In genomic region chr3:48983096-48983495, GRCh38 we compare ENCODE assay signal across 22 cellular contexts. TPM values are rescaled to one million over a fixed set of nuclear protein-coding genes. Genes with fewer than 3 reads are reported as not detected.
DNase-seq lines count a peak whose midpoint lies in the region; ATAC-seq and TF ChIP-seq lines count a peak whose summit lies in the region.
"Had no signal": no experiment of that assay in that cellular context is flagged by ENCODE, and none has a peak within 500 bp of the region (broad histone marks: within the 10 kb centered on the region; RNA-seq: fewer than 3 reads in every experiment).

No MANE protein-coding gene starts in this region.

- peak overlapping the region; percentile 57 for H3K27ac ChIP-seq in cardiac muscle cell
- no peak overlapping the region for H3K27ac ChIP-seq in right atrium auricular region
- H3K27ac ChIP-seq in mesenchymal stem cell (ENCODE audit: low read length, poor library complexity, severe bottlenecking): no peak overlapping the region
- no peak overlapping the region for H3K27ac ChIP-seq in psoas muscle
- H3K27ac ChIP-seq: 22Rv1, GM23248 had no signal

- H3K9ac ChIP-seq in mesenchymal stem cell (ENCODE audit: low read length): no peak overlapping the region
- H3K9ac ChIP-seq: GM23248 had no signal

- CTCF ChIA-PET in activated CD4-positive, alpha-beta T cell treated with anti-CD3 and anti-CD28 coated beads for 36 hours (lab: Charles Lee): interaction anchor here (1.3 kb wide), 1 partner anchor 13 kb away, joined by 3 read pairs; no protein-coding TSS in a partner anchor
- CTCF ChIA-PET in WTC11 (lab: Charles Lee): interaction anchor here (0.6 kb wide), 1 partner anchor 44 kb away, joined by 3 read pairs; no protein-coding TSS in a partner anchor

- H4K8ac ChIP-seq in mesenchymal stem cell (ENCODE audit: low read length): peak overlapping the region; percentile 19

- H3K36me3 ChIP-seq in cardiac muscle cell (peaks cover 36% of the 10 kb centered on the region), right atrium auricular region (peaks cover 77% of the 10 kb centered on the region), mesenchymal stem cell (ENCODE audit: control insufficient read depth in 1 of 2, insufficient read depth in 2 of 2, low read depth in 1 of 2, low read length in 2 of 2) (peaks cover 69 to 81% of the 10 kb centered on the region in 2 experiments), psoas muscle (ENCODE audit: insufficient read depth in 1 of 2, low read depth in 1 of 2) (peaks cover 8 to 88% of the 10 kb centered on the region in 2 donors)

- peaks cover 33% of the 10 kb centered on the region for H3K79me1 ChIP-seq in mesenchymal stem cell (replicated peaks; ENCODE audit: low read length, poor library complexity, severe bottlenecking)

- H3K9me3 ChIP-seq in cardiac muscle cell (ENCODE audit: low read depth): no peaks in the 10 kb centered on the region
- no peaks in the 10 kb centered on the region for H3K9me3 ChIP-seq in right atrium auricular region
- no peaks in the 10 kb centered on the region for H3K9me3 ChIP-seq in mesenchymal stem cell (ENCODE audit: control insufficient read depth, low read length)
- H3K9me3 ChIP-seq in psoas muscle: no peaks in the 10 kb centered on the region

- ATAC-seq in activated CD4-positive, alpha-beta T cell treated with anti-CD3 and anti-CD28 coated beads for 36 hours: no peak
- no peak for ATAC-seq in stimulated activated naive B cell treated with anti-CD40 and anti-IgM and Interleukin-4, amounts not matched to agents 10 μg/mL and 1 μg/mL and 100 μg/mL, for 72 hours (replicated peaks)
- no peak for ATAC-seq in WTC11
- ATAC-seq in psoas muscle: no peak
- ATAC-seq: HCT116, PC-3 had no signal

- H2AFZ ChIP-seq in mesenchymal stem cell (ENCODE audit: low read depth, low read length): no peak overlapping the region
- H2AFZ ChIP-seq: GM23248 had no signal

- 96% methylated on average over 4 of the region's 4 CpGs for WGBS in mesenchymal stem cell
- WGBS in psoas muscle, 3 donors: 89 to 97% (median 95%) methylated on average over 4 of the region's 4 CpGs

- no peak for TF ChIP-seq CTCF in cardiac muscle cell (IDR thresholded peaks at IDR 0.05; ENCODE audit: low read depth, low read length)
- TF ChIP-seq CTCF in right atrium auricular region (IDR thresholded peaks at IDR 0.05): no peak
- no peak for TF ChIP-seq CTCF in WTC11 (IDR thresholded peaks at IDR 0.05)
- no peak for TF ChIP-seq CTCF in psoas muscle (IDR thresholded peaks at IDR 0.05)

- no peaks in the 10 kb centered on the region for H3K9me3 Mint-ChIP-seq in activated CD4-positive, alpha-beta T cell treated with anti-CD3 and anti-CD28 coated beads for 36 hours (ENCODE audit: low read depth)
- no peaks in the 10 kb centered on the region for H3K9me3 Mint-ChIP-seq in stimulated activated naive B cell treated with anti-CD40 and anti-IgM and Interleukin-4, amounts not matched to agents 10 μg/mL and 1 μg/mL and 100 μg/mL, for 72 hours
- no peaks in the 10 kb centered on the region for H3K9me3 Mint-ChIP-seq in WTC11

- H3K36me3 Mint-ChIP-seq in activated CD4-positive, alpha-beta T cell treated with anti-CD3 and anti-CD28 coated beads for 36 hours (ENCODE audit: low read depth): peaks cover 32% of the 10 kb centered on the region
- H3K36me3 Mint-ChIP-seq in stimulated activated naive B cell treated with anti-CD40 and anti-IgM and Interleukin-4, amounts not matched to agents 10 μg/mL and 1 μg/mL and 100 μg/mL, for 72 hours: peaks cover 27 to 60% of the 10 kb centered on the region in 2 donors
- H3K36me3 Mint-ChIP-seq in WTC11: peaks cover 40% of the 10 kb centered on the region

- POLR2A ChIA-PET in activated CD4-positive, alpha-beta T cell treated with anti-CD3 and anti-CD28 coated beads for 36 hours (lab: Charles Lee): no interaction called here
- POLR2A ChIA-PET in WTC11 (lab: Charles Lee): no interaction called here

- intact Hi-C loops in activated CD4-positive, alpha-beta T cell treated with anti-CD3 and anti-CD28 coated beads for 36 hours (cut with DNase I, micrococcal nuclease): no loop called here
- intact Hi-C loops in psoas muscle (cut with DNase I): no loop called here

- H3K27ac Mint-ChIP-seq in activated CD4-positive, alpha-beta T cell treated with anti-CD3 and anti-CD28 coated beads for 36 hours: peak overlapping the region; percentile 8
- peak overlapping the region; percentile 14 for H3K27ac Mint-ChIP-seq in stimulated activated naive B cell treated with anti-CD40 and anti-IgM and Interleukin-4, amounts not matched to agents 10 μg/mL and 1 μg/mL and 100 μg/mL, for 72 hours
- no peak overlapping the region for H3K27ac Mint-ChIP-seq in WTC11

- H2BK12ac ChIP-seq in mesenchymal stem cell (ENCODE audit: low read length in 2 of 2): no peak overlapping the region

- H3K4me3 Mint-ChIP-seq in activated CD4-positive, alpha-beta T cell treated with anti-CD3 and anti-CD28 coated beads for 36 hours: no peak overlapping the region
- no peak overlapping the region for H3K4me3 Mint-ChIP-seq in stimulated activated naive B cell treated with anti-CD40 and anti-IgM and Interleukin-4, amounts not matched to agents 10 μg/mL and 1 μg/mL and 100 μg/mL, for 72 hours
- H3K4me3 Mint-ChIP-seq in WTC11: no peak overlapping the region

- no peaks in the 10 kb centered on the region for H3K4me1 ChIP-seq in cardiac muscle cell (ENCODE audit: low read depth)
- no peaks in the 10 kb centered on the region for H3K4me1 ChIP-seq in right atrium auricular region
- H3K4me1 ChIP-seq in mesenchymal stem cell (ENCODE audit: control insufficient read depth, insufficient read depth, low read depth, low read length): peaks cover 8% of the 10 kb centered on the region
- H3K4me1 ChIP-seq in psoas muscle: no peaks in the 10 kb centered on the region

- H2BK120ac ChIP-seq in mesenchymal stem cell (ENCODE audit: low read depth, low read length): no peak overlapping the region

- H2BK5ac ChIP-seq in mesenchymal stem cell (ENCODE audit: low read depth, low read length, poor library complexity, severe bottlenecking): no peak overlapping the region

- H3K4me3 ChIP-seq in cardiac muscle cell (no peak overlapping the region), right atrium auricular region (no peak overlapping the region), mesenchymal stem cell (ENCODE audit: insufficient read depth in 1 of 2, low read depth in 1 of 2, low read length in 2 of 2) (no peak overlapping the region), psoas muscle (no peak overlapping the region)
- H3K4me3 ChIP-seq: GM23248 had no signal

- no peak overlapping the region for H3K23ac ChIP-seq in mesenchymal stem cell (ENCODE audit: low read length in 2 of 2)

- H3K18ac ChIP-seq in mesenchymal stem cell (ENCODE audit: low read depth in 1 of 2, low read length in 2 of 2): no peak overlapping the region

- no peak overlapping the region for H2BK15ac ChIP-seq in mesenchymal stem cell (ENCODE audit: low read depth, poor library complexity, severe bottlenecking)

- H3K4ac ChIP-seq in mesenchymal stem cell (ENCODE audit: low read depth in 1 of 2, low read length in 2 of 2): no peak overlapping the region

- no peak overlapping the region for H3K4me2 ChIP-seq in mesenchymal stem cell (ENCODE audit: low read length, poor library complexity, severe bottlenecking)

- DNase-seq in activated CD4-positive, alpha-beta T cell treated with anti-CD3 and anti-CD28 coated beads for 36 hours: no peak
- no peak for DNase-seq in activated CD4-positive, alpha-beta T cell treated with anti-CD3 and anti-CD28 coated beads for 1 hour
- DNase-seq in cardiac muscle cell (ENCODE audit: low read depth in 1 of 2, low spot score in 1 of 2) (no peak), right atrium auricular region (ENCODE audit: low spot score) (no peak), mesenchymal stem cell (no peak), WTC11 (ENCODE audit: low spot score) (no peak), psoas muscle (no peak)
- DNase-seq in stimulated activated naive B cell treated with anti-CD40 and anti-IgM and Interleukin-4, amounts not matched to agents 10 μg/mL and 1 μg/mL and 100 μg/mL, for 72 hours: no peak
- DNase-seq: DMS153, GDM1, GM23248, Kasumi-1, MM.1S, NCI-H1092, NCI-H1436 treated with DMSO at 0.1 percent for 48 hours, NCI-H2029, NCI-H345, NCI-H526, PC-3, RPMI8226 had no signal

- no peak overlapping the region for H2AK5ac ChIP-seq in mesenchymal stem cell (ENCODE audit: low read length, severe bottlenecking)

- peaks cover 5% of the 10 kb centered on the region for H3K4me1 Mint-ChIP-seq in activated CD4-positive, alpha-beta T cell treated with anti-CD3 and anti-CD28 coated beads for 36 hours
- H3K4me1 Mint-ChIP-seq in stimulated activated naive B cell treated with anti-CD40 and anti-IgM and Interleukin-4, amounts not matched to agents 10 μg/mL and 1 μg/mL and 100 μg/mL, for 72 hours: peaks cover 5 to 6% of the 10 kb centered on the region in 2 donors
- H3K4me1 Mint-ChIP-seq in WTC11: peaks cover 4% of the 10 kb centered on the region

- H3K27me3 Mint-ChIP-seq in activated CD4-positive, alpha-beta T cell treated with anti-CD3 and anti-CD28 coated beads for 36 hours: no peaks in the 10 kb centered on the region
- H3K27me3 Mint-ChIP-seq in stimulated activated naive B cell treated with anti-CD40 and anti-IgM and Interleukin-4, amounts not matched to agents 10 μg/mL and 1 μg/mL and 100 μg/mL, for 72 hours: no peaks in the 10 kb centered on the region
- no peaks in the 10 kb centered on the region for H3K27me3 Mint-ChIP-seq in WTC11 (ENCODE audit: low read depth)

- H4K91ac ChIP-seq in mesenchymal stem cell (ENCODE audit: low read length): no peak overlapping the region

- no peak overlapping the region for H3K14ac ChIP-seq in mesenchymal stem cell (ENCODE audit: low read length in 2 of 2)

- H3K27me3 ChIP-seq in cardiac muscle cell (no peaks in the 10 kb centered on the region), right atrium auricular region (no peaks in the 10 kb centered on the region), mesenchymal stem cell (ENCODE audit: control insufficient read depth in 1 of 2, insufficient read depth in 1 of 2, low read length in 2 of 2) (no peaks in the 10 kb centered on the region), psoas muscle (ENCODE audit: insufficient read depth in 3 of 3, low read length in 2 of 3) (no peaks in the 10 kb centered on the region)

RNA-seq across cellular contexts. Expression of gene P4HTM, which starts 6.9 kb away (rescaled TPM):
- 10 to 100 TPM; 25.7 to 30.4 TPM for total RNA-seq in activated CD4-positive, alpha-beta T cell treated with anti-CD3 and anti-CD28 coated beads for 36 hours
- total RNA-seq in cardiac muscle cell: 63.3 and 76.5 TPM in 2 replicates
- 60.4 and 84.7 TPM in 2 replicates for polyA plus RNA-seq in cardiac muscle cell
- total RNA-seq in right atrium auricular region: 10 to 100 TPM; 40.5 to 45.4 TPM
- 19.1 TPM for polyA plus RNA-seq in mesenchymal stem cell (2013, experiment 1 of 2)
- 19.3 TPM for polyA plus RNA-seq in mesenchymal stem cell (2013, experiment 2 of 2)
- total RNA-seq in WTC11 (2021): 21.9 to 28.8 TPM (median 28.2 TPM) in 3 replicates
- 10 to 100 TPM; 11.1 to 17.0 (median 13.7) TPM for total RNA-seq in psoas muscle
- polyA plus RNA-seq in psoas muscle: 1 to 10 TPM; 4.1 to 8.7 (median 8.5) TPM

RNA-seq across cellular contexts. Expression of gene WDR6, which starts 24.1 kb away (rescaled TPM):
- total RNA-seq in activated CD4-positive, alpha-beta T cell treated with anti-CD3 and anti-CD28 coated beads for 36 hours: 100 to 1,000 TPM; 109 to 127 TPM
- total RNA-seq in cardiac muscle cell: 176 and 223 TPM in 2 replicates
- 276 and 277 TPM in 2 replicates for polyA plus RNA-seq in cardiac muscle cell
- total RNA-seq in right atrium auricular region: 10 to 100 TPM; 51.2 to 71.1 TPM
- 54.8 TPM for polyA plus RNA-seq in mesenchymal stem cell (2013, experiment 1 of 2)
- 51.7 TPM for polyA plus RNA-seq in mesenchymal stem cell (2013, experiment 2 of 2)
- total RNA-seq in WTC11 (2021): 204 to 213 TPM (median 209 TPM) in 3 replicates
- 10 to 100 TPM; 55.1 to 65.7 (median 59.6) TPM for total RNA-seq in psoas muscle
- 10 to 100 TPM; 30.5 to 49.5 (median 46.9) TPM for polyA plus RNA-seq in psoas muscle

RNA-seq across cellular contexts. Expression of gene DALRD3, which starts 35.3 kb away (rescaled TPM):
- 10 to 100 TPM; 25.8 to 26.0 TPM for total RNA-seq in activated CD4-positive, alpha-beta T cell treated with anti-CD3 and anti-CD28 coated beads for 36 hours
- total RNA-seq in cardiac muscle cell (78.0 and 81.0 TPM in 2 replicates), right atrium auricular region (10 to 100 TPM in 1 of 2 donors, 1 to 10 TPM in 1; 9.5 to 11.8 TPM), WTC11 (2021) (38.8 to 41.4 TPM (median 39.6 TPM) in 3 replicates), psoas muscle (10 to 100 TPM in 1 of 4 donors, 1 to 10 TPM in 3; 7.5 to 10.4 (median 9.1) TPM)
- polyA plus RNA-seq in cardiac muscle cell (54.6 and 96.2 TPM in 2 replicates), psoas muscle (10 to 100 TPM; 11.0 to 19.9 (median 13.4) TPM)
- 35.4 TPM for polyA plus RNA-seq in mesenchymal stem cell (2013, experiment 1 of 2)
- 34.8 TPM for polyA plus RNA-seq in mesenchymal stem cell (2013, experiment 2 of 2)

RNA-seq across cellular contexts. Expression of gene NDUFAF3, which starts 38.8 kb away (rescaled TPM):
- total RNA-seq in activated CD4-positive, alpha-beta T cell treated with anti-CD3 and anti-CD28 coated beads for 36 hours: 100 to 1,000 TPM in 1 of 2 experiments, 10 to 100 TPM in 1; 90.8 to 108 TPM
- total RNA-seq in cardiac muscle cell (217 and 361 TPM in 2 replicates), right atrium auricular region (100 to 1,000 TPM; 182 to 297 TPM), WTC11 (2021) (36.8 to 50.3 TPM (median 49.6 TPM) in 3 replicates), psoas muscle (100 to 1,000 TPM; 100 to 150 (median 112) TPM)
- polyA plus RNA-seq in cardiac muscle cell (280 and 310 TPM in 2 replicates), psoas muscle (10 to 100 TPM; 60.6 to 98.8 (median 85.7) TPM)
- 113 TPM for polyA plus RNA-seq in mesenchymal stem cell (2013, experiment 1 of 2)
- polyA plus RNA-seq in mesenchymal stem cell (2013, experiment 2 of 2): 116 TPM

RNA-seq across cellular contexts. Expression of gene IMPDH2, which starts 46.1 kb away (rescaled TPM):
- total RNA-seq in activated CD4-positive, alpha-beta T cell treated with anti-CD3 and anti-CD28 coated beads for 36 hours: 100 to 1,000 TPM; 504 to 515 TPM
- total RNA-seq in cardiac muscle cell (155 and 186 TPM in 2 replicates), right atrium auricular region (10 to 100 TPM; 32.1 to 68.7 TPM), WTC11 (2021) (449 to 472 TPM (median 452 TPM) in 3 replicates), psoas muscle (100 to 1,000 TPM in 3 of 4 donors, 10 to 100 TPM in 1; 82.8 to 259 (median 209) TPM)
- polyA plus RNA-seq in cardiac muscle cell (118 and 179 TPM in 2 replicates), psoas muscle (100 to 1,000 TPM; 102 to 397 (median 233) TPM)
- 136 TPM for polyA plus RNA-seq in mesenchymal stem cell (2013, experiment 1 of 2)
- 134 TPM for polyA plus RNA-seq in mesenchymal stem cell (2013, experiment 2 of 2)
